Comparison of ENCODE assay signal across 28 cellular contexts in the genomic region with DNA sequence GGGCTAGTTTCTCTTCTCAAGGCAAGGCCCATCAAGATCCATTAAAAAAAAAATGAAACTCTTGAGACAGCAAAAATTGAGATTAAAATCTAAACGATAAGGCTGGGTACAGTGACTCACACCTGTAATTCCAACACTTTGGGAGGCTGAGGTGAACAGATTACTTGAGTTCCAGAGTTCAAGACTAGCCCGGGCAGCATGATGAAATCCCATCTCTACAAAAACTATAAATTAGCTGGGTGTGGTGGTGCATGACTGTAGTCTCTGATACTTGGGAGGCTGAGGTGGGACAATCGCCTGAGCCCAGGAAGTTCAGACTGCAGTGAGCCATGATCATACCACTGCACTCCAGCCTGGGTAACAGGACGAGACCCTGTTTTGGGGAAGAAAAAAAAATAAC.
"Had no signal": no experiment of that assay in that cellular context is flagged by ENCODE, and none has a peak within 500 bp of the region (broad histone marks: within the 10 kb centered on the region; RNA-seq: fewer than 3 reads in every experiment).

No MANE protein-coding gene starts in this region.

- H3K27ac Mint-ChIP-seq: immature natural killer cell; naive thymus-derived CD8-positive, alpha-beta T cell; nephron; stimulated activated effector memory CD8-positive, alpha-beta T cell treated with anti-CD3 and anti-CD28 coated beads, Interleukin-12 subunit alpha, Interleukin-12 subunit beta, amount 100 ng/mL, for 72 hours; stimulated activated naive CD8-positive, alpha-beta T cell treated with anti-CD3 and anti-CD28 coated beads, Interleukin-15, Interleukin-2, amounts not matched to agents 100 ng/mL and 50 ng/mL, for 24 hours had no signal

- H3K4me3 Mint-ChIP-seq: immature natural killer cell; naive thymus-derived CD8-positive, alpha-beta T cell; nephron; stimulated activated effector memory CD8-positive, alpha-beta T cell treated with anti-CD3 and anti-CD28 coated beads, Interleukin-12 subunit alpha, Interleukin-12 subunit beta, amount 100 ng/mL, for 72 hours; stimulated activated naive CD8-positive, alpha-beta T cell treated with anti-CD3 and anti-CD28 coated beads, Interleukin-15, Interleukin-2, amounts not matched to agents 100 ng/mL and 50 ng/mL, for 24 hours had no signal

- H3K4me3 ChIP-seq: heart left ventricle, left ventricle myocardium inferior, lung, pancreas, prostate gland, skin epidermis, spleen, suprapubic skin, thoracic aorta, tibial artery, upper lobe of left lung, vagina had no signal

- H3K9me3 Mint-ChIP-seq: nephron had no signal

- H3K36me3 ChIP-seq: heart left ventricle, left ventricle myocardium inferior, pancreas, prostate gland, spleen, suprapubic skin, thoracic aorta, tibial artery, upper lobe of left lung, vagina had no signal

- H3K27me3 ChIP-seq: heart left ventricle, pancreas, spleen, suprapubic skin, tibial artery, upper lobe of left lung, vagina had no signal

- H3K27me3 Mint-ChIP-seq: naive thymus-derived CD8-positive, alpha-beta T cell; stimulated activated naive CD8-positive, alpha-beta T cell treated with anti-CD3 and anti-CD28 coated beads, Interleukin-15, Interleukin-2, amounts not matched to agents 100 ng/mL and 50 ng/mL, for 24 hours had no signal

- FAIRE-seq: islet of Langerhans, kidney, pancreas had no signal

- H3K9me3 ChIP-seq: heart left ventricle, left ventricle myocardium inferior, pancreas, prostate gland, spleen, suprapubic skin, thoracic aorta, tibial artery, upper lobe of left lung, vagina had no signal

- ATAC-seq: heart left ventricle; naive thymus-derived CD8-positive, alpha-beta T cell; pancreas; right cardiac atrium; sciatic nerve; stimulated activated effector memory CD8-positive, alpha-beta T cell treated with anti-CD3 and anti-CD28 coated beads, Interleukin-12 subunit alpha, Interleukin-12 subunit beta, amount 100 ng/mL, for 72 hours had no signal

- H3K4me1 ChIP-seq: left ventricle myocardium inferior, pancreas, prostate gland, suprapubic skin, upper lobe of left lung, vagina had no signal

- DNase-seq: heart left ventricle; hypothalamus; immature natural killer cell; kidney; left ventricle myocardium inferior; midbrain; naive thymus-derived CD8-positive, alpha-beta T cell; nucleus accumbens; pancreas; posterior cingulate gyrus; retina; right cardiac atrium; spleen; stimulated activated CD4-positive, alpha-beta T cell treated with anti-CD3 and anti-CD28 coated beads, Interleukin-4, amount 100 ng/mL, for 24 hours; stimulated activated naive CD4-positive, alpha-beta T cell; tibial artery; upper lobe of left lung had no signal

- H3K4me1 Mint-ChIP-seq: immature natural killer cell; naive thymus-derived CD8-positive, alpha-beta T cell; nephron; stimulated activated effector memory CD8-positive, alpha-beta T cell treated with anti-CD3 and anti-CD28 coated beads, Interleukin-12 subunit alpha, Interleukin-12 subunit beta, amount 100 ng/mL, for 72 hours had no signal

- H3K27ac ChIP-seq: heart left ventricle, left ventricle myocardium inferior, pancreas, prostate gland, skin epidermis, spleen, suprapubic skin, thoracic aorta, tibial artery, upper lobe of left lung, vagina had no signal

- H3K36me3 Mint-ChIP-seq: immature natural killer cell; naive thymus-derived CD8-positive, alpha-beta T cell; stimulated activated effector memory CD8-positive, alpha-beta T cell treated with anti-CD3 and anti-CD28 coated beads, Interleukin-12 subunit alpha, Interleukin-12 subunit beta, amount 100 ng/mL, for 72 hours had no signal
